ENCODE assay signal across 8 cellular contexts in genomic region chr20:23622839-23623343, GRCh38. TPM values are rescaled to one million over a fixed set of nuclear protein-coding genes. Genes with fewer than 3 reads are reported as not detected.
DNase-seq lines count a peak whose midpoint lies in the region; ATAC-seq lines count a peak whose summit lies in the region.

No MANE protein-coding gene starts in this region.

- peak overlapping the region; percentile 6 for H3K9ac ChIP-seq in mucosa of stomach (ENCODE audit: low read length)

- ATAC-seq in GM19395 (IDR thresholded peaks at IDR 0.05; ENCODE audit: unreplicated experiment) = peak; percentile 57

- peak overlapping the region; percentile 15 for H3K4me3 ChIP-seq in mucosa of stomach (ENCODE audit: low read length)

- no peaks in the 10 kb centered on the region for H3K36me3 ChIP-seq in mucosa of stomach (ENCODE audit: control insufficient read depth, insufficient read depth, low read length)

- DNase-seq in ACHN = peak; percentile 71
- peak; percentile 83 for DNase-seq in NCI-H460 (ENCODE audit: extremely low read depth, low read depth)
- DNase-seq in ecto neural progenitor cell (ENCODE audit: low spot score) = peak; percentile 19
- no peak for DNase-seq in iPS-NIHi11 (ENCODE audit: low spot score)
- no peak for DNase-seq in GDM1 (lab: John Stamatoyannopoulos, UW)
- DNase-seq in DMS79 (lab: John Stamatoyannopoulos, UW) = no peak

- H3K4me1 ChIP-seq in mucosa of stomach (ENCODE audit: control insufficient read depth, insufficient read depth, low read length) = peaks cover 31% of the 10 kb centered on the region

- H3K9me3 ChIP-seq in mucosa of stomach (ENCODE audit: control insufficient read depth, low read length) = no peaks in the 10 kb centered on the region

- in situ Hi-C loops in ACHN (cut with HindIII; ENCODE audit: low pct_ligation_motif_present, low pct_unique_long_range_greater_than_20kb, low sequenced_read_pairs) = no loop called here

- H3K27me3 ChIP-seq in mucosa of stomach (ENCODE audit: control insufficient read depth, insufficient read depth, low read length) = no peaks in the 10 kb centered on the region

RNA-seq across cellular contexts. Expression of gene CST3, which starts 14.9 kb away (rescaled TPM):
- 225 and 267 TPM in 2 replicates for total RNA-seq in NCI-H460 (2014; rRNA removed; shearing (Covaris generic))
- polyA plus RNA-seq in NCI-H460 (2014; cell fraction: nucleus; rRNA removed) = 312 and 345 TPM in 2 replicates

RNA-seq across cellular contexts. Expression of gene CST9, which starts 17.2 kb away (rescaled TPM):
- total RNA-seq in NCI-H460 (2014; rRNA removed; shearing (Covaris generic)) = not detected in 2 replicates
- not detected in 2 replicates for polyA plus RNA-seq in NCI-H460 (2014; cell fraction: nucleus; rRNA removed)

RNA-seq across cellular contexts. Expression of gene CST9L, which starts 54.6 kb away (rescaled TPM):
- not detected in 2 replicates for total RNA-seq in NCI-H460 (2014; rRNA removed; shearing (Covaris generic))
- not detected in 2 replicates for polyA plus RNA-seq in NCI-H460 (2014; cell fraction: nucleus; rRNA removed)

Comparison
In these comparisons a context has a peak if more than half of its experiments do, and no peak if none do; other contexts are left out.
1. DNase-seq: peak in ACHN (single experiment), NCI-H460 (single experiment) and ecto neural progenitor cell (single experiment); none in iPS-NIHi11 (single experiment), GDM1 (single experiment) and DMS79 (single experiment).